ENCODE assay signal across 1 cellular context in genomic region chr1:244989813-244990212, GRCh38.
TF ChIP-seq lines count a peak whose summit lies in the region.

No MANE protein-coding gene starts in this region.

TF ChIP-seq in SK-N-SH, 30 proteins besides CTCF, POLR2A, EP300 and RAD21 (continued from another document):
- TF ChIP-seq, protein P1, sequence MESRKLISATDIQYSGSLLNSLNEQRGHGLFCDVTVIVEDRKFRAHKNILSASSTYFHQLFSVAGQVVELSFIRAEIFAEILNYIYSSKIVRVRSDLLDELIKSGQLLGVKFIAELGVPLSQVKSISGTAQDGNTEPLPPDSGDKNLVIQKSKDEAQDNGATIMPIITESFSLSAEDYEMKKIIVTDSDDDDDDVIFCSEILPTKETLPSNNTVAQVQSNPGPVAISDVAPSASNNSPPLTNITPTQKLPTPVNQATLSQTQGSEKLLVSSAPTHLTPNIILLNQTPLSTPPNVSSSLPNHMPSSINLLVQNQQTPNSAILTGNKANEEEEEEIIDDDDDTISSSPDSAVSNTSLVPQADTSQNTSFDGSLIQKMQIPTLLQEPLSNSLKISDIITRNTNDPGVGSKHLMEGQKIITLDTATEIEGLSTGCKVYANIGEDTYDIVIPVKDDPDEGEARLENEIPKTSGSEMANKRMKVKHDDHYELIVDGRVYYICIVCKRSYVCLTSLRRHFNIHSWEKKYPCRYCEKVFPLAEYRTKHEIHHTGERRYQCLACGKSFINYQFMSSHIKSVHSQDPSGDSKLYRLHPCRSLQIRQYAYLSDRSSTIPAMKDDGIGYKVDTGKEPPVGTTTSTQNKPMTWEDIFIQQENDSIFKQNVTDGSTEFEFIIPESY (IDR thresholded peaks at IDR 0.05; ENCODE audit: borderline replicate concordance, low read depth) = no peak
- peak; percentile 49 for TF ChIP-seq TCF12 (IDR thresholded peaks at IDR 0.05)
- no peak for TF ChIP-seq USF2 (IDR thresholded peaks at IDR 0.05; ENCODE audit: borderline replicate concordance, low read depth, low read length)
- TF ChIP-seq MEF2A (IDR thresholded peaks at IDR 0.05; ENCODE audit: borderline replicate concordance, low read depth) = peak; percentile 81
- no peak for TF ChIP-seq GABPA (IDR thresholded peaks at IDR 0.05; ENCODE audit: low read depth)
- peak; percentile 42 for TF ChIP-seq JUND (IDR thresholded peaks at IDR 0.05)
- TF ChIP-seq FOXJ3 (CRISPR knock-in tag; IDR thresholded peaks at IDR 0.05) = no peak
- TF ChIP-seq RFX5 (IDR thresholded peaks at IDR 0.05; ENCODE audit: low read length) = no peak
- no peak for TF ChIP-seq FOXM1 (IDR thresholded peaks at IDR 0.05; ENCODE audit: low read depth)
- peak; percentile 42; the same call in 1 of the 2 replicates for TF ChIP-seq FOSL2 (IDR thresholded peaks at IDR 0.05; ENCODE audit: borderline replicate concordance, low read depth)
- peak; percentile 55 for TF ChIP-seq PBX3 (IDR thresholded peaks at IDR 0.05)
- TF ChIP-seq SMC3 (IDR thresholded peaks at IDR 0.05; ENCODE audit: low read depth, low read length) = no peak
